Comparison of ENCODE assay signal across 27 cellular contexts in the genomic region with DNA sequence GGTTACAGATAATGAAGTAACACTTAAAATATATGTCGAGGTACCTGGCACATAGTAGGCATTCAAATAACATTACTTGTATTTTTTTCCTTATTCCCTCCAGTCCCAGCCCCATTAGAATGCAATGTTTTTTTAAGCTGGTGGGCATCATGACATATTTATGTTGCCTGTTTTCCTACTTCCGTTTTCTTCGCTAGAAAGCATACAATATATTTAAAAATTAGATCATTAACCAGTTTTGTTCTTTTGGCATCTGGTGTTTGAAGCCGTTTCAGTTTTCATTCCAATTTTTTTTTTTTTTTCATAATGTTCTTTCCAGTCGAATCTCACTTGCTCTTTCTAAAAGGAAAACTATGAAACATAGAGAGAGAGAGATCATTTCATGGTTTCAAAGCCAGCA.
"Had no signal": no experiment of that assay in that cellular context is flagged by ENCODE, and none has a peak within 500 bp of the region (broad histone marks: within the 10 kb centered on the region; RNA-seq: fewer than 3 reads in every experiment).

No MANE protein-coding gene starts in this region.

- H3K9me3 ChIP-seq: MG63, Peyer's patch, SJCRH30 had no signal

- H3K4me1 ChIP-seq: Peyer's patch, SJCRH30 had no signal

- H3K27me3 Mint-ChIP-seq: T-helper 17 cell had no signal

- H3K36me3 ChIP-seq: MG63, Peyer's patch, SJCRH30 had no signal

- H3K27me3 ChIP-seq: MG63, Peyer's patch, SJCRH30 had no signal

- H3K4me3 ChIP-seq: MG63, PC-9, Peyer's patch, SJCRH30 had no signal

- ATAC-seq: HepG2, Right ventricle myocardium inferior, SK-N-SH treated with all-trans-retinoic acid at 6 μM for 48 hours, T-helper 17 cell had no signal

- FAIRE-seq: HepG2 had no signal

- H2AFZ ChIP-seq: PC-9 had no signal

- DNase-seq: IMR-90; Karpas-422; KG1; MG63; NCI-H1048; NCI-H1105; NCI-H1417 treated with DMSO at 0.1 percent for 48 hours; NCI-H146; NCI-H187 treated with DMSO at 0.1 percent for 48 hours; NCI-H2029 treated with DMSO at 0.1 percent for 48 hours; NCI-H226; NCI-H446; NCI-H510A; NCI-H524 treated with DMSO at 0.1 percent for 48 hours; NCI-H69; NCI-H774; NK-92 treated with Interleukin-12 subunit alpha and Interleukin-12 subunit beta, amount 100 ng/mL, for 24 hours; OCI-M1; PC-9; Peyer's patch; SHP77 treated with DMSO at 0.1 percent for 48 hours; SJCRH30; T-helper 1 cell; T-helper 17 cell had no signal

- H3K27ac Mint-ChIP-seq: T-helper 17 cell had no signal

- H3K4me3 Mint-ChIP-seq: T-helper 17 cell had no signal

- H3K27ac ChIP-seq: PC-9, Peyer's patch, SJCRH30 had no signal

- H3K4me1 Mint-ChIP-seq: T-helper 17 cell had no signal

- H3K4me2 ChIP-seq: PC-9 had no signal
